Comparison of ENCODE assay signal across 31 cellular contexts in the genomic region with DNA sequence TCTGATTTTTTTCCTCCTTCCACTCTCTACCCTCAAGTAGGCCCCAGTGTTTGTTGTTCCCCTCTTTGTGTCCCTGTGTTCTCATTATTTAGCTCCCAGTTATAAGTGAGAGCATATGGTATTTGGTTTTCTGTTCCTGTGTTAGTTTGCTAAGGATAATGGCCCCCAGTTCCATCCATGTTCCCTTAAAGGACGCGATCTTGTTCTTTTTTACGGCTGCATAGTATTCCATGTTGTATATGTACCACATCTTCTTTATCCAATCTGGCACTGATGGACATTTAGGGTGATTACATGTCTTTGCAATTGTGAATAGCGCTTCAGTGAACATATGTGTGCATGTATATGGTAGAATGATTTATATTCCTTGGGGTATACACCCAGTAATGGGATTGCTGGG. TPM values are rescaled to one million over a fixed set of nuclear protein-coding genes. Genes with fewer than 3 reads are reported as not detected.
"Had no signal": no experiment of that assay in that cellular context is flagged by ENCODE, and none has a peak within 500 bp of the region (broad histone marks: within the 10 kb centered on the region; RNA-seq: fewer than 3 reads in every experiment).

No MANE protein-coding gene starts in this region.

- H3K4me3 ChIP-seq: colonic mucosa, coronary artery, dorsolateral prefrontal cortex, esophagus muscularis mucosa, esophagus squamous epithelium, gastrocnemius medialis, gastroesophageal sphincter, heart left ventricle, heart right ventricle, hepatocyte had no signal

- DNase-seq: colonic mucosa; cortex of kidney; dermis blood vessel endothelial cell; dorsolateral prefrontal cortex; effector CD4-positive, alpha-beta T cell; effector CD8-positive, alpha-beta T cell; effector memory CD4-positive, alpha-beta T cell; effector memory CD8-positive, alpha-beta T cell; endodermal cell; erythroblast; esophagus squamous epithelium; foreskin fibroblast; foreskin keratinocyte; foreskin melanocyte; gastrocnemius medialis; glutamatergic neuron; head of caudate nucleus; heart left ventricle; heart right ventricle had no signal

- H3K4me1 ChIP-seq: colonic mucosa, esophagus muscularis mucosa, foreskin keratinocyte, gastrocnemius medialis, gastroesophageal sphincter, heart left ventricle, heart right ventricle had no signal

- H3K79me2 ChIP-seq: hepatocyte had no signal

- FAIRE-seq: colon, endometrium, endothelial cell of umbilical vein, frontal cortex had no signal

- ATAC-seq: effector memory CD8-positive, alpha-beta T cell; esophagus mucosa; foreskin keratinocyte; gastrocnemius medialis; gastroesophageal sphincter; heart left ventricle; heart right ventricle had no signal

- H3K27me3 Mint-ChIP-seq: dendritic cell treated with granulocyte-macrophage colony-stimulating factor and Interleukin-4, amounts not matched to agents 40 ng/mL and 50 ng/mL, for 4 days; effector memory CD8-positive, alpha-beta T cell had no signal

- H3K36me3 ChIP-seq: colonic mucosa, esophagus muscularis mucosa, esophagus squamous epithelium, gastrocnemius medialis, gastroesophageal sphincter, heart left ventricle, heart right ventricle had no signal

- H3K9me3 ChIP-seq: colonic mucosa had no signal

- H3K27me3 ChIP-seq: colonic mucosa, esophagus muscularis mucosa, esophagus squamous epithelium, gastrocnemius medialis, gastroesophageal sphincter, heart left ventricle, heart right ventricle, hepatocyte had no signal

- H2AFZ ChIP-seq: hepatocyte had no signal

- H3K27ac ChIP-seq: colonic mucosa, coronary artery, dorsolateral prefrontal cortex, epithelial cell of prostate, esophagus muscularis mucosa, esophagus squamous epithelium, foreskin keratinocyte, gastrocnemius medialis, gastroesophageal sphincter, heart left ventricle, heart right ventricle, hepatocyte had no signal

- H3K4me2 ChIP-seq: hepatocyte had no signal

- H3K27ac Mint-ChIP-seq: dendritic cell treated with granulocyte-macrophage colony-stimulating factor and Interleukin-4, amounts not matched to agents 40 ng/mL and 50 ng/mL, for 4 days; effector memory CD8-positive, alpha-beta T cell; endodermal cell had no signal

- H3K4me3 Mint-ChIP-seq: dendritic cell treated with granulocyte-macrophage colony-stimulating factor and Interleukin-4, amounts not matched to agents 40 ng/mL and 50 ng/mL, for 4 days; effector memory CD8-positive, alpha-beta T cell; endodermal cell had no signal

RNA-seq across cellular contexts. Expression of gene BTC, which starts 54.5 kb away (rescaled TPM):
- total RNA-seq: dermis microvascular lymphatic vessel endothelial cell, endothelial cell of umbilical vein, frontal cortex had no signal
